In genomic region chr14:93183596-93184317, GRCh38 we compare ENCODE assay signal across 8 cellular contexts.
A peak's percentile ranks its signal among the peaks of the same experiment; 100 is the strongest.
DNase-seq lines count a peak whose midpoint lies in the region; ATAC-seq and TF ChIP-seq lines count a peak whose summit lies in the region.

No MANE protein-coding gene starts in this region.

- no peaks in the 10 kb centered on the region for H3K9me3 ChIP-seq in KOPT-K1 (ENCODE audit: insufficient read depth, low read length, poor library complexity, severe bottlenecking)

- peaks cover 45% of the 10 kb centered on the region for H3K36me3 Mint-ChIP-seq in dendritic cell treated with granulocyte-macrophage colony-stimulating factor and Interleukin-4, amounts not matched to agents 40 ng/mL and 50 ng/mL, for 4 days (ENCODE audit: low read depth)
- H3K36me3 Mint-ChIP-seq in nephron (ENCODE audit: low read depth), result peaks cover 8% of the 10 kb centered on the region

- peak overlapping the region; percentile 95 for H3K27ac ChIP-seq in C4-2B
- H3K27ac ChIP-seq in KOPT-K1 (ENCODE audit: low read depth, low read length, poor library complexity, severe bottlenecking), result peak overlapping the region; percentile 83

- H3K36me3 ChIP-seq in KOPT-K1 (ENCODE audit: insufficient read depth, low read length), result peaks cover 39% of the 10 kb centered on the region

- peak overlapping the region; percentile 90 for H3K27ac Mint-ChIP-seq in dendritic cell treated with granulocyte-macrophage colony-stimulating factor and Interleukin-4, amounts not matched to agents 40 ng/mL and 50 ng/mL, for 4 days
- peak overlapping the region; percentile 77 to 87 (median 85) for H3K27ac Mint-ChIP-seq in nephron

- H3K27me3 Mint-ChIP-seq in dendritic cell treated with granulocyte-macrophage colony-stimulating factor and Interleukin-4, amounts not matched to agents 40 ng/mL and 50 ng/mL, for 4 days, result no peaks in the 10 kb centered on the region
- H3K27me3 Mint-ChIP-seq in nephron (ENCODE audit: low read depth), result no peaks in the 10 kb centered on the region

- no peak for ATAC-seq in GM19467 (IDR thresholded peaks at IDR 0.05; ENCODE audit: unreplicated experiment)

- DNase-seq in SIG-M5 (lab: John Stamatoyannopoulos, UW), result no peak
- DNase-seq in GM20000 (ENCODE audit: low spot score), result no peak
- no peak for DNase-seq in glomerular visceral epithelial cell (ENCODE audit: extremely low spot score)

- peak overlapping the region; percentile 86 for H3K4me3 Mint-ChIP-seq in dendritic cell treated with granulocyte-macrophage colony-stimulating factor and Interleukin-4, amounts not matched to agents 40 ng/mL and 50 ng/mL, for 4 days
- H3K4me3 Mint-ChIP-seq in nephron, result peak overlapping the region; percentile 91 to 92 (median 92)

- H3K9me3 Mint-ChIP-seq in dendritic cell treated with granulocyte-macrophage colony-stimulating factor and Interleukin-4, amounts not matched to agents 40 ng/mL and 50 ng/mL, for 4 days, result no peaks in the 10 kb centered on the region
- no peaks in the 10 kb centered on the region for H3K9me3 Mint-ChIP-seq in nephron

- intact Hi-C loops in dendritic cell treated with granulocyte-macrophage colony-stimulating factor and Interleukin-4, amounts not matched to agents 40 ng/mL and 50 ng/mL, for 4 days (cut with micrococcal nuclease), result no loop called here

- H3K4me1 Mint-ChIP-seq in dendritic cell treated with granulocyte-macrophage colony-stimulating factor and Interleukin-4, amounts not matched to agents 40 ng/mL and 50 ng/mL, for 4 days (ENCODE audit: low read depth), result peaks cover 28% of the 10 kb centered on the region
- H3K4me1 Mint-ChIP-seq in nephron, result peaks cover 19% of the 10 kb centered on the region

- TF ChIP-seq CTCF in C4-2B (conservative IDR thresholded peaks at IDR 0.05), result no peak
- TF ChIP-seq CTCF in nephron (IDR thresholded peaks at IDR 0.05; ENCODE audit: unreplicated experiment in 3 of 3), result no peak
- no peak for TF ChIP-seq CTCF in GM20000 (IDR thresholded peaks at IDR 0.05; ENCODE audit: extremely low read depth, missing control alignments)
